Comparison of ENCODE assay signal across 1 cellular context in the genomic region with DNA sequence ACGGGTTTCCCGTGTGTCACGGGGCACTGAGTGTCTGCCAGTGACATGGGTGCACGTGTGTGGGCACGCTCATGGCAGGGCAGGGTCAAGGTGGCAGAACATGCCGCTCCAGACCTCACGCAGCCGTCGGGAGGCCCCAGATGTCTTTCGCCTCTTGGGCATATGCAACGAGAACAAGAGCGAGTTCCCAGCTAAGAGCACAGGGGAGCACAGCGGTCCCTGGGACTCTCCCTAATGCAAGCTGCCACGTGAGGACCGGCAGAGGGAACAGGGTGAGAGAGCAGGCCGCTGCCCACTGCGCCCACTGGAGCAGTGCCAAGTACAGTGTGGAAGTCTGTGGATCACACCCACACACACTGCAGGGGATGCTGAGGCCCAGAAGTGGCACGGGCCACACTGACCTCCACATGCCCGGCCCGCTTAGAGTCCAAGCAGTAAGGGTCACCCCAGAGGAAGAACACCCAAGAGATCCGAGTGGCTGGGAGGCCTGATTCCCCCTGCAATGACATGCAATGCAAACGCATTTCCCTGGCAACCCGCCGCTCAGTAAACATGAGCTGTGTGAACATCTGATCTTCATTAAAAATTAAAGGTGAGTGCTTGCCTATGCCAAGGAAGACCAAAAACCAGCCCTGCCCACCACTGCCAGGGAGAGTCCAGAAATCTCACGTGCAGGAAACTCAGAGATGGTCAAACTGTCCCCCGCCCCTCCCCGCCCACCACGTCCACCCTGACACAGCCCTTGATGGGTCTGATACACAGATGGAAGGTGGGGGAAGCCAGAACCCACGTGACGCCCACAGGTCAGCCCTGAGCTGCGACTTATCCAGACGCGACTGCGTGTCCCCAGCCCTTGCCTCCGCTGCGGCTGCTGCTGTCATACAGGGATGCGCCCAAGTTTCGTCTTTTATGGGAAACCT.
TF ChIP-seq lines count a peak whose summit lies in the region.

No MANE protein-coding gene starts in this region.

TF ChIP-seq in WTC11, 78 proteins besides CTCF, POLR2A, EP300 and RAD21 (continued from another document):
- TF ChIP-seq, protein P1, sequence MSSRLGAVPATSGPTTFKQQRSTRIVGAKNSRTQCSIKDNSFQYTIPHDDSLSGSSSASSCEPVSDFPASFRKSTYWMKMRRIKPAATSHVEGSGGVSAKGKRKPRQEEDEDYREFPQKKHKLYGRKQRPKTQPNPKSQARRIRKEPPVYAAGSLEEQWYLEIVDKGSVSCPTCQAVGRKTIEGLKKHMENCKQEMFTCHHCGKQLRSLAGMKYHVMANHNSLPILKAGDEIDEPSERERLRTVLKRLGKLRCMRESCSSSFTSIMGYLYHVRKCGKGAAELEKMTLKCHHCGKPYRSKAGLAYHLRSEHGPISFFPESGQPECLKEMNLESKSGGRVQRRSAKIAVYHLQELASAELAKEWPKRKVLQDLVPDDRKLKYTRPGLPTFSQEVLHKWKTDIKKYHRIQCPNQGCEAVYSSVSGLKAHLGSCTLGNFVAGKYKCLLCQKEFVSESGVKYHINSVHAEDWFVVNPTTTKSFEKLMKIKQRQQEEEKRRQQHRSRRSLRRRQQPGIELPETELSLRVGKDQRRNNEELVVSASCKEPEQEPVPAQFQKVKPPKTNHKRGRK (CRISPR knock-in tag; IDR thresholded peaks at IDR 0.05; ENCODE audit: borderline replicate concordance): no peak
- TF ChIP-seq ZNF263 (CRISPR knock-in tag; IDR thresholded peaks at IDR 0.05; ENCODE audit: low read depth) (no peak), NFE2L1 (CRISPR knock-in tag; IDR thresholded peaks at IDR 0.05) (no peak), NFYB (CRISPR knock-in tag; conservative IDR thresholded peaks at IDR 0.05; ENCODE audit: low read depth) (no peak), ZNF671 (CRISPR knock-in tag; IDR thresholded peaks at IDR 0.05) (no peak), NR2C2 (CRISPR knock-in tag; IDR thresholded peaks at IDR 0.05) (no peak)
